Comparison of ENCODE assay signal across 19 cellular contexts in genomic region chr6:131213501-131213990, GRCh38.
A peak's percentile ranks its signal among the peaks of the same experiment; 100 is the strongest.
DNase-seq lines count a peak whose midpoint lies in the region; ATAC-seq and TF ChIP-seq lines count a peak whose summit lies in the region.
"Had no signal": no experiment of that assay in that cellular context is flagged by ENCODE, and none has a peak within 500 bp of the region (broad histone marks: within the 10 kb centered on the region; RNA-seq: fewer than 3 reads in every experiment).

No MANE protein-coding gene starts in this region.

- ATAC-seq in Right ventricle myocardium inferior (peak; percentile 48), HG03354 (IDR thresholded peaks at IDR 0.05; ENCODE audit: poor library complexity, severe bottlenecking, unreplicated experiment) (no peak)
- peak; percentile 60 for ATAC-seq in stimulated activated effector memory CD8-positive, alpha-beta T cell treated with anti-CD3 and anti-CD28 coated beads, Interleukin-12 subunit alpha, Interleukin-12 subunit beta, amount 100 ng/mL, for 72 hours
- ATAC-seq: A549, GM12878 had no signal

- no peak overlapping the region for H3K9ac ChIP-seq in adipocyte (ENCODE audit: low read length)

- H3K27ac ChIP-seq in right atrium auricular region: no peak overlapping the region
- H3K27ac ChIP-seq: A549, gastrocnemius medialis, HL-60 had no signal

- no peak overlapping the region for H3K4me3 ChIP-seq in right atrium auricular region
- H3K4me3 ChIP-seq in adipocyte (ENCODE audit: low read length): no peak overlapping the region
- H3K4me3 ChIP-seq: A549, gastrocnemius medialis, GM12878, spleen had no signal

- no peaks in the 10 kb centered on the region for H3K9me3 Mint-ChIP-seq in stimulated activated effector memory CD8-positive, alpha-beta T cell treated with anti-CD3 and anti-CD28 coated beads, Interleukin-12 subunit alpha, Interleukin-12 subunit beta, amount 100 ng/mL, for 72 hours

- H3K4me1 Mint-ChIP-seq in stimulated activated effector memory CD8-positive, alpha-beta T cell treated with anti-CD3 and anti-CD28 coated beads, Interleukin-12 subunit alpha, Interleukin-12 subunit beta, amount 100 ng/mL, for 72 hours: peaks cover 19% of the 10 kb centered on the region

- H3K4me1 ChIP-seq in right atrium auricular region (peaks cover 0 to 36% of the 10 kb centered on the region in 2 donors), adipocyte (ENCODE audit: control insufficient read depth, insufficient read depth, low read length) (peaks cover 8% of the 10 kb centered on the region)
- H3K4me1 ChIP-seq: A549, gastrocnemius medialis had no signal

- no peak for TF ChIP-seq CTCF in right atrium auricular region (IDR thresholded peaks at IDR 0.05)

- H3K36me3 Mint-ChIP-seq in stimulated activated effector memory CD8-positive, alpha-beta T cell treated with anti-CD3 and anti-CD28 coated beads, Interleukin-12 subunit alpha, Interleukin-12 subunit beta, amount 100 ng/mL, for 72 hours: no peaks in the 10 kb centered on the region

- DNase-seq in Right ventricle myocardium inferior (ENCODE audit: missing footprints) (no peak), right atrium auricular region (ENCODE audit: low spot score) (no peak), adipocyte (ENCODE audit: low read depth) (peak; percentile 37), foreskin melanocyte (peak; percentile 65), NCI-H1417 (lab: John Stamatoyannopoulos, UW) (no peak)
- DNase-seq in stimulated activated effector memory CD8-positive, alpha-beta T cell treated with anti-CD3 and anti-CD28 coated beads, Interleukin-12 subunit alpha, Interleukin-12 subunit beta, amount 100 ng/mL, for 72 hours (ENCODE audit: low spot score in 2 of 2): no peak
- no peak for DNase-seq in stimulated activated CD4-positive, alpha-beta T cell treated with anti-CD3 and anti-CD28 coated beads, Interleukin-1b, Interleukin-23, amount 100 ng/mL, for 48 hours
- DNase-seq: activated gamma-delta T cell, DMS79, gastrocnemius medialis, MM.1S, NCI-H2171 treated with DMSO at 0.1 percent for 48 hours, OCI-M1, spleen, T-helper 2 cell had no signal

- H3K27me3 ChIP-seq in right atrium auricular region: no peaks in the 10 kb centered on the region
- H3K27me3 ChIP-seq in adipocyte (replicated peaks; ENCODE audit: control insufficient read depth, insufficient read depth, low read length): no peaks in the 10 kb centered on the region
- H3K27me3 ChIP-seq: gastrocnemius medialis, spleen had no signal

- H3K9me3 ChIP-seq in right atrium auricular region (no peaks in the 10 kb centered on the region), adipocyte (ENCODE audit: control insufficient read depth, low read length) (no peaks in the 10 kb centered on the region)
- H3K9me3 ChIP-seq: A549, gastrocnemius medialis, spleen had no signal

- intact Hi-C loops in Right ventricle myocardium inferior (cut with DNase I): no loop called here

- H3K36me3 ChIP-seq in right atrium auricular region: no peaks in the 10 kb centered on the region
- H3K36me3 ChIP-seq in adipocyte (ENCODE audit: control insufficient read depth, insufficient read depth, low read length, severe bottlenecking): no peaks in the 10 kb centered on the region
- H3K36me3 ChIP-seq: gastrocnemius medialis had no signal

- H3K4me3 Mint-ChIP-seq in stimulated activated effector memory CD8-positive, alpha-beta T cell treated with anti-CD3 and anti-CD28 coated beads, Interleukin-12 subunit alpha, Interleukin-12 subunit beta, amount 100 ng/mL, for 72 hours: no peak overlapping the region

- H3K27ac Mint-ChIP-seq in stimulated activated effector memory CD8-positive, alpha-beta T cell treated with anti-CD3 and anti-CD28 coated beads, Interleukin-12 subunit alpha, Interleukin-12 subunit beta, amount 100 ng/mL, for 72 hours: peak overlapping the region; percentile 54

Comparison
In these comparisons a context has a peak if more than half of its experiments do, and no peak if none do; other contexts are left out.
1. DNase-seq: peak in adipocyte (single experiment) and foreskin melanocyte (single experiment); none in Right ventricle myocardium inferior (single experiment), right atrium auricular region (single experiment), stimulated activated effector memory CD8-positive, alpha-beta T cell treated with anti-CD3 and anti-CD28 coated beads, Interleukin-12 subunit alpha, Interleukin-12 subunit beta, amount 100 ng/mL, for 72 hours (0 of 2), NCI-H1417 (0 of 3) and stimulated activated CD4-positive, alpha-beta T cell treated with anti-CD3 and anti-CD28 coated beads, Interleukin-1b, Interleukin-23, amount 100 ng/mL, for 48 hours (single experiment).